ENCODE assay signal across 22 cellular contexts in the genomic region with DNA sequence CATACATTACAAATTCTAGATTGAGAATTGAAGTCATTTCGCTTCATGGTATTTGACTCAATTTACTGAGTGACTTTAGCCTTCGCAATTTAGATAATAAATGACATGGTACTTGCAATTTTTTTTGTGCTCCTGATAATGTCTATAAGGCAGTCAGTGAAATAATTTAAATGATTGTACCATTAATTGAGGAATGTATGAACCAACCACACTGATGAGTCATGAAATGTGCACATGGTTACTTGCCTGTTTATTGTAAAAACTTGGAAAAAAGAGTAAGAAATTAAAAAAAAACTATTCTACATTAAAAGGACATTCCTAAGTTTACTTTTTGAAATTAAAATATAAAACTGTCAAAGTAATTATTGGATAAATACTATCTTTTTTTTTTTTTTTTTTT. TPM values are rescaled to one million over a fixed set of nuclear protein-coding genes. Genes with fewer than 3 reads are reported as not detected.
DNase-seq lines count a peak whose midpoint lies in the region; ATAC-seq, FAIRE-seq and TF ChIP-seq lines count a peak whose summit lies in the region.
"Had no signal": no experiment of that assay in that cellular context is flagged by ENCODE, and none has a peak within 500 bp of the region (broad histone marks: within the 10 kb centered on the region; RNA-seq: fewer than 3 reads in every experiment).

No MANE protein-coding gene starts in this region.

- no TSS peak for BruUV-seq in MCF 10A (replicated peaks; lab: Mats Ljungman, UMichigan)
- no TSS peak for BruUV-seq in HepG2 (replicated peaks; lab: Mats Ljungman, UMichigan)

- TF ChIP-seq POLR2A in breast epithelium (IDR thresholded peaks at IDR 0.05) = no peak
- no peak for TF ChIP-seq POLR2A in HepG2 (IDR thresholded peaks at IDR 0.05; ENCODE audit: insufficient read depth in 1 of 2, low read depth in 2 of 2, low read length in 2 of 2)
- no peak for TF ChIP-seq POLR2A in esophagus muscularis mucosa (IDR thresholded peaks at IDR 0.05; ENCODE audit: low read depth)

- in situ Hi-C loops in HepG2 (cut with HindIII; ENCODE audit: extremely low pct_ligation_motif_present, low pct_unique_long_range_greater_than_20kb) = no loop called here

- no peaks in the 10 kb centered on the region for H3K4me1 Mint-ChIP-seq in MCF 10A (ENCODE audit: insufficient read depth, unreplicated experiment)
- H3K4me1 Mint-ChIP-seq: nephron had no signal

- H3K4me2 ChIP-seq in HepG2 (ENCODE audit: low read depth, low read length) = no peak overlapping the region

- no peaks in the 10 kb centered on the region for H3K79me2 ChIP-seq in HepG2 (ENCODE audit: insufficient read depth, low read length)

- H3K27ac Mint-ChIP-seq in MCF 10A (ENCODE audit: low read depth, unreplicated experiment) = no peak overlapping the region
- H3K27ac Mint-ChIP-seq: activated CD4-positive, alpha-beta T cell treated with anti-CD3 and anti-CD28 coated beads, Interleukin-2, amount 10 ng/mL, durations not matched to agents 24 days and 14 days; activated naive CD4-positive, alpha-beta T cell treated with anti-CD3 and anti-CD28 coated beads for 36 hours; memory B cell; nephron had no signal

- H3K27ac ChIP-seq in breast epithelium (no peak overlapping the region), HepG2 (ENCODE audit: extremely low read length, insufficient read depth, low read length) (no peak overlapping the region), esophagus muscularis mucosa (replicated peaks in 1 of 4) (no peak overlapping the region)
- H3K27ac ChIP-seq: 22Rv1, SK-N-MC had no signal

- DNase-seq in MCF 10A (ENCODE audit: unreplicated experiment) (peak; percentile 10), breast epithelium (ENCODE audit: low spot score in 2 of 2) (no peak), amniotic epithelial cell (ENCODE audit: low read depth) (peak; percentile 69), fibroblast of the aortic adventitia (ENCODE audit: low read depth) (peak; percentile 42), HepG2 (ENCODE audit: low spot score) (no peak), GM19239 (ENCODE audit: insufficient read length, low spot score) (no peak), esophagus muscularis mucosa (ENCODE audit: extremely low spot score) (no peak)
- no peak for DNase-seq in central memory CD4-positive, alpha-beta T cell
- DNase-seq: activated CD4-positive, alpha-beta T cell treated with anti-CD3 and anti-CD28 coated beads, Interleukin-2, amount 10 ng/mL, durations not matched to agents 24 days and 14 days; activated naive CD4-positive, alpha-beta T cell treated with anti-CD3 and anti-CD28 coated beads for 36 hours; caudate nucleus; effector CD8-positive, alpha-beta T cell; H7; NCI-H187; NCI-H510A treated with DMSO at 0.1 percent for 48 hours; stimulated activated naive CD4-positive, alpha-beta T cell treated with Interleukin-2 at 50 U/mL for 16 hours had no signal

- H3K27me3 Mint-ChIP-seq in MCF 10A (ENCODE audit: insufficient read depth, unreplicated experiment) = no peaks in the 10 kb centered on the region
- H3K27me3 Mint-ChIP-seq: activated CD4-positive, alpha-beta T cell treated with anti-CD3 and anti-CD28 coated beads, Interleukin-2, amount 10 ng/mL, durations not matched to agents 24 days and 14 days; memory B cell had no signal

- CTCF ChIA-PET in MCF 10A (lab: Yijun Ruan, JAX) (no interaction called here), HepG2 (lab: Yijun Ruan, JAX; ENCODE audit: low intra/inter-chr PET ratio, low total read pairs) (no interaction called here)

- no peak for FAIRE-seq in HepG2 (lab: Jason Lieb, UNC)
- FAIRE-seq in GM19239 (lab: Jason Lieb, UNC) = no peak
- FAIRE-seq: GM12891, TTC549 had no signal

- no peak overlapping the region for H3K4me3 Mint-ChIP-seq in MCF 10A (ENCODE audit: unreplicated experiment)
- H3K4me3 Mint-ChIP-seq: activated CD4-positive, alpha-beta T cell treated with anti-CD3 and anti-CD28 coated beads, Interleukin-2, amount 10 ng/mL, durations not matched to agents 24 days and 14 days; activated naive CD4-positive, alpha-beta T cell treated with anti-CD3 and anti-CD28 coated beads for 36 hours; memory B cell; nephron had no signal

- no peaks in the 10 kb centered on the region for H3K9me3 Mint-ChIP-seq in MCF 10A (ENCODE audit: unreplicated experiment)
- H3K9me3 Mint-ChIP-seq: activated CD4-positive, alpha-beta T cell treated with anti-CD3 and anti-CD28 coated beads, Interleukin-2, amount 10 ng/mL, durations not matched to agents 24 days and 14 days; activated naive CD4-positive, alpha-beta T cell treated with anti-CD3 and anti-CD28 coated beads for 36 hours had no signal

- 94% methylated on average over 2 of the region's 2 CpGs for WGBS in HepG2 (ENCODE audit: low lambda C conversion rate)
- WGBS in esophagus muscularis mucosa = 98% methylated on average over 2 of the region's 2 CpGs

- H3K9me3 ChIP-seq in breast epithelium = no peaks in the 10 kb centered on the region
- H3K9me3 ChIP-seq in HepG2 (ENCODE audit: low read length) = no peaks in the 10 kb centered on the region
- H3K9me3 ChIP-seq in esophagus muscularis mucosa = no peaks in the 10 kb centered on the region

- no peak for TF ChIP-seq RAD21 in HepG2 (CRISPR knock-in tag; IDR thresholded peaks at IDR 0.05)

- ATAC-seq in HepG2 = no peak

- TF ChIP-seq CTCF in MCF 10A (IDR thresholded peaks at IDR 0.05; ENCODE audit: unreplicated experiment) (no peak), breast epithelium (IDR thresholded peaks at IDR 0.05) (no peak), fibroblast of the aortic adventitia (IDR thresholded peaks at IDR 0.05; ENCODE audit: insufficient read depth, low read length) (no peak), HepG2 (CRISPR knock-in tag; IDR thresholded peaks at IDR 0.05) (no peak), esophagus muscularis mucosa (IDR thresholded peaks at IDR 0.05) (no peak)

- no peaks in the 10 kb centered on the region for H4K20me1 ChIP-seq in HepG2 (ENCODE audit: insufficient read depth, low read length)

- H3K27me3 ChIP-seq in breast epithelium (no peaks in the 10 kb centered on the region), HepG2 (ENCODE audit: control insufficient read depth in 1 of 2, insufficient read depth in 2 of 2, low read length in 2 of 2) (no peaks in the 10 kb centered on the region), esophagus muscularis mucosa (no peaks in the 10 kb centered on the region)

- no peaks in the 10 kb centered on the region for H3K36me3 Mint-ChIP-seq in MCF 10A (ENCODE audit: insufficient read depth, unreplicated experiment)

- H2AFZ ChIP-seq in HepG2 (ENCODE audit: low read length) = no peak overlapping the region

- H3K4me1 ChIP-seq in breast epithelium (no peaks in the 10 kb centered on the region), HepG2 (ENCODE audit: insufficient read depth, low read length) (no peaks in the 10 kb centered on the region), esophagus muscularis mucosa (peaks cover 0 to 19% (median 2%) of the 10 kb centered on the region in 4 donors)

- no peak for TF ChIP-seq EP300 in HepG2 (IDR thresholded peaks at IDR 0.05; ENCODE audit: low read depth in 2 of 2, low read length in 2 of 2)
- no peak for TF ChIP-seq EP300 in HepG2 (CRISPR knock-in tag; IDR thresholded peaks at IDR 0.05; ENCODE audit: borderline replicate concordance)
- no peak for TF ChIP-seq EP300 in esophagus muscularis mucosa (IDR thresholded peaks at IDR 0.05)

- POLR2A ChIA-PET in MCF 10A (lab: Yijun Ruan, JAX) = interaction anchor here (1.0 kb wide), 1 partner anchor 46 kb away, joined by 3 read pairs; no protein-coding TSS in a partner anchor
- POLR2A ChIA-PET in HepG2 (lab: Yijun Ruan, JAX) = no interaction called here

- H3K36me3 ChIP-seq in breast epithelium (no peaks in the 10 kb centered on the region), HepG2 (replicated peaks in 1 of 2; ENCODE audit: control insufficient read depth in 1 of 2, insufficient read depth in 2 of 2, low read length in 2 of 2) (peaks cover 0 to 7% of the 10 kb centered on the region in 2 experiments; a peak in 1 of 5 replicates), esophagus muscularis mucosa (peaks cover 0 to 4% (median 0%) of the 10 kb centered on the region in 4 donors)

- intact Hi-C loops in MCF 10A (cut with micrococcal nuclease) = no loop called here
- intact Hi-C loops in breast epithelium (cut with DNase I; ENCODE audit: low total_unique reads) = no loop called here
- intact Hi-C loops in HepG2 (cut with micrococcal nuclease; ENCODE audit: unreplicated experiment) = no loop called here
- intact Hi-C loops in esophagus muscularis mucosa (cut with DNase I) = no loop called here

- H3K4me3 ChIP-seq in breast epithelium (no peak overlapping the region), fibroblast of the aortic adventitia (ENCODE audit: low read depth, low read length) (no peak overlapping the region), HepG2 (replicated peaks in 1 of 3; ENCODE audit: insufficient read depth in 1 of 3, low read depth in 2 of 3, low read length in 3 of 3) (no peak overlapping the region), esophagus muscularis mucosa (no peak overlapping the region)
- H3K4me3 ChIP-seq: SK-N-MC had no signal

- H3K9ac ChIP-seq in HepG2 (ENCODE audit: insufficient read depth, low read depth, low read length) = no peak overlapping the region

RNA-seq across cellular contexts. Expression of a gene that starts 43.3 kb away (rescaled TPM):
- 19.0 and 23.7 TPM in 2 replicates for total RNA-seq in MCF 10A (2022)
- 10 to 100 TPM; 15.2 to 24.6 (median 23.4) TPM for total RNA-seq in breast epithelium
- 6.5 and 20.0 TPM in 2 replicates for total RNA-seq in fibroblast of the aortic adventitia (ENCODE audit: low replicate concordance)
- 12.0 and 13.7 TPM in 2 replicates for total RNA-seq in HepG2 (2016; rRNA removed; fragmentation: Illumina TruSeq; extraction: Trizol)
- 4.7 and 4.8 TPM in 2 replicates for total RNA-seq in HepG2 (2016; cell fraction: cytosol; rRNA removed; fragmentation: Illumina TruSeq; extraction: Trizol; ENCODE audit: low read depth)
- 10.3 and 12.2 TPM in 2 replicates for total RNA-seq in HepG2 (2016; cell fraction: insoluble cytoplasmic fraction; rRNA removed; fragmentation: Illumina TruSeq; extraction: Trizol)
- total RNA-seq in HepG2 (2016; cell fraction: membrane; rRNA removed; fragmentation: Illumina TruSeq; extraction: Trizol) = 7.9 and 10.1 TPM in 2 replicates
- 34.8 and 36.0 TPM in 2 replicates for total RNA-seq in HepG2 (2016; cell fraction: nucleus; rRNA removed; fragmentation: Illumina TruSeq; extraction: Trizol)
- polyA plus RNA-seq in HepG2 (2011; rRNA removed) = 8.8 and 10.5 TPM in 2 replicates
- polyA plus RNA-seq in HepG2 (2011; cell fraction: cytosol; rRNA removed) = 2.3 and 3.7 TPM in 2 replicates
- polyA plus RNA-seq in HepG2 (2011; cell fraction: nucleus; rRNA removed) = 11.8 and 16.1 TPM in 2 replicates
- 6.8 and 8.5 TPM in 2 replicates for polyA plus RNA-seq in HepG2 (2012)
- polyA plus RNA-seq in HepG2 (2016; cell fraction: cytosol; fragmentation: Illumina TruSeq; extraction: Trizol; ENCODE audit: low read depth) = 4.0 and 7.4 TPM in 2 replicates
- polyA plus RNA-seq in HepG2 (2016; cell fraction: insoluble cytoplasmic fraction; fragmentation: Illumina TruSeq; extraction: Trizol; ENCODE audit: low read depth) = 8.9 and 12.3 TPM in 2 replicates
- 6.2 and 6.5 TPM in 2 replicates for polyA plus RNA-seq in HepG2 (2016; cell fraction: membrane; fragmentation: Illumina TruSeq; extraction: Trizol; ENCODE audit: low read depth)
- polyA plus RNA-seq in HepG2 (2016; cell fraction: nucleus; fragmentation: Illumina TruSeq; extraction: Trizol; ENCODE audit: insufficient read depth, low read depth) = 33.4 and 35.5 TPM in 2 replicates
- 2.5 and 24.5 TPM in 2 replicates for polyA minus RNA-seq in HepG2 (2011; rRNA and poly(A)+ RNA removed; ENCODE audit: low replicate concordance)
- 4.0 and 4.1 TPM in 2 replicates for polyA minus RNA-seq in HepG2 (2011; cell fraction: cytosol; rRNA and poly(A)+ RNA removed)
- 44.3 and 44.9 TPM in 2 replicates for polyA minus RNA-seq in HepG2 (2011; cell fraction: nucleus; rRNA and poly(A)+ RNA removed)
- total RNA-seq in esophagus muscularis mucosa = 10 to 100 TPM; 13.9 to 27.0 (median 15.2) TPM

RNA-seq across cellular contexts. Expression of a gene that starts 43.4 kb away (rescaled TPM):
- total RNA-seq in MCF 10A (2022) (0.19 TPM in 1 of 2 replicates, not detected in the other), breast epithelium (1 to 10 TPM in 2 of 3 donors, under 1 TPM in 1; 0.32 to 5.6 (median 3.8) TPM), fibroblast of the aortic adventitia (ENCODE audit: low replicate concordance) (0.18 and 3.2 TPM in 2 replicates), HepG2 (2016; rRNA removed; fragmentation: Illumina TruSeq; extraction: Trizol) (0.24 and 0.27 TPM in 2 replicates), esophagus muscularis mucosa (under 1 TPM in 1 of 4 donors, not detected in 3; 0.17 TPM)
- 0.10 TPM in 1 of 2 replicates, not detected in the other for total RNA-seq in HepG2 (2016; cell fraction: cytosol; rRNA removed; fragmentation: Illumina TruSeq; extraction: Trizol; ENCODE audit: low read depth)
- total RNA-seq in HepG2 (2016; cell fraction: insoluble cytoplasmic fraction; rRNA removed; fragmentation: Illumina TruSeq; extraction: Trizol) = 0.24 and 0.43 TPM in 2 replicates
- total RNA-seq in HepG2 (2016; cell fraction: membrane; rRNA removed; fragmentation: Illumina TruSeq; extraction: Trizol) = 0.14 and 0.40 TPM in 2 replicates
- total RNA-seq in HepG2 (2016; cell fraction: nucleus; rRNA removed; fragmentation: Illumina TruSeq; extraction: Trizol) = 0.66 and 0.96 TPM in 2 replicates
- polyA plus RNA-seq in HepG2 (2011; rRNA removed) = 0.12 and 0.13 TPM in 2 replicates
- polyA plus RNA-seq in HepG2 (2011; cell fraction: cytosol; rRNA removed) = 0.05 and 0.14 TPM in 2 replicates
- 0.23 and 0.26 TPM in 2 replicates for polyA plus RNA-seq in HepG2 (2011; cell fraction: nucleus; rRNA removed)
- polyA plus RNA-seq in HepG2 (2012) = 0.09 and 0.15 TPM in 2 replicates
- 0.03 TPM in 2 replicates for polyA plus RNA-seq in HepG2 (2016; cell fraction: cytosol; fragmentation: Illumina TruSeq; extraction: Trizol; ENCODE audit: low read depth)
- 0.25 and 0.29 TPM in 2 replicates for polyA plus RNA-seq in HepG2 (2016; cell fraction: insoluble cytoplasmic fraction; fragmentation: Illumina TruSeq; extraction: Trizol; ENCODE audit: low read depth)
- polyA plus RNA-seq in HepG2 (2016; cell fraction: membrane; fragmentation: Illumina TruSeq; extraction: Trizol; ENCODE audit: low read depth) = 0.11 and 0.16 TPM in 2 replicates
- 0.31 and 0.62 TPM in 2 replicates for polyA plus RNA-seq in HepG2 (2016; cell fraction: nucleus; fragmentation: Illumina TruSeq; extraction: Trizol; ENCODE audit: insufficient read depth, low read depth)
- polyA minus RNA-seq in HepG2 (2011; rRNA and poly(A)+ RNA removed; ENCODE audit: low replicate concordance) = 0.16 and 0.72 TPM in 2 replicates
- 0.10 TPM in 1 of 2 replicates, not detected in the other for polyA minus RNA-seq in HepG2 (2011; cell fraction: cytosol; rRNA and poly(A)+ RNA removed)
- 0.99 and 1.8 TPM in 2 replicates for polyA minus RNA-seq in HepG2 (2011; cell fraction: nucleus; rRNA and poly(A)+ RNA removed)
- total RNA-seq: activated CD4-positive, alpha-beta T cell treated with anti-CD3 and anti-CD28 coated beads, Interleukin-2, amount 10 ng/mL, durations not matched to agents 24 days and 14 days had no signal

Comparison
In these comparisons a context has a peak if more than half of its experiments do, and no peak if none do; other contexts are left out.
1. DNase-seq: peak in MCF 10A (single experiment), amniotic epithelial cell (single experiment) and fibroblast of the aortic adventitia (single experiment); none in breast epithelium (0 of 2), HepG2 (single experiment), GM19239 (single experiment), central memory CD4-positive, alpha-beta T cell (single experiment) and esophagus muscularis mucosa (single experiment).